ENCODE assay signal across 6 cellular contexts in genomic region chr2:205976934-205977659, GRCh38.
DNase-seq lines count a peak whose midpoint lies in the region; TF ChIP-seq lines count a peak whose summit lies in the region.
"Not testable (repeated sequence)": the region's sequence is repeated elsewhere in the genome, so short reads cannot be mapped to it uniquely, and the experiment has no call there.

No MANE protein-coding gene starts in this region.

- not testable (repeated sequence) for H3K9me3 Mint-ChIP-seq in Calu3 (ENCODE audit: low read depth, unreplicated experiment)

- not testable (repeated sequence) for H3K27me3 Mint-ChIP-seq in Calu3 (ENCODE audit: unreplicated experiment)

- DNase-seq in Calu3; colonic mucosa; hepatocyte (ENCODE audit: low spot score); neuronal stem cell (ENCODE audit: low spot score); testis: not testable (repeated sequence)

- peaks cover 14% of the 10 kb centered on the region for H3K36me3 Mint-ChIP-seq in Calu3 (ENCODE audit: insufficient read depth, unreplicated experiment)

- not testable (repeated sequence) for H3K4ac ChIP-seq in neuronal stem cell (ENCODE audit: low read length)

- intact Hi-C loops in Calu3 (cut with micrococcal nuclease; ENCODE audit: unreplicated experiment); colonic mucosa (cut with DNase I); testis (cut with DNase I; ENCODE audit: low total_unique reads): not testable (repeated sequence)

- WGBS in hepatocyte (ENCODE audit: low lambda C conversion rate, missing lambda C conversion rate), result 96% methylated on average over 35 of the region's 39 CpGs
- no CpG with 5 or more reads among the region's 39 CpGs for WGBS in neuronal stem cell (ENCODE audit: extremely low coverage in 2 of 2, insufficient read length in 2 of 2, insufficient replicate concordance in 1 of 2), 2 donors
- WGBS in testis, 2 donors, result 54 to 81% methylated on average over 28 to 39 of the region's 39 CpGs

- not testable (repeated sequence) for H4K20me1 ChIP-seq in hepatocyte (ENCODE audit: insufficient read depth, poor library complexity, severe bottlenecking)

- H3K27me3 ChIP-seq in colonic mucosa; hepatocyte; neuronal stem cell (ENCODE audit: control insufficient read depth in 3 of 3, insufficient read depth in 3 of 3, low read depth in 1 of 3, low read length in 3 of 3); testis: not testable (repeated sequence)

- not testable (repeated sequence) for H3K9ac ChIP-seq in colonic mucosa (ENCODE audit: low read depth in 2 of 2, low read length in 2 of 2); neuronal stem cell (ENCODE audit: low read depth, low read length, poor library complexity)

- H2BK12ac ChIP-seq in neuronal stem cell (ENCODE audit: low read length), result not testable (repeated sequence)

- H3K9me2 ChIP-seq in hepatocyte (replicated peaks; ENCODE audit: insufficient read depth), result not testable (repeated sequence)

- BruUV-seq in Calu3 (replicated peaks; lab: Mats Ljungman, UMichigan), result not testable (repeated sequence)

- not testable (repeated sequence) for H2AFZ ChIP-seq in hepatocyte; neuronal stem cell (ENCODE audit: low read length)

- peak overlapping the region; percentile 93; the same call in 1 of the 2 replicates for H3K27ac ChIP-seq in VCaP
- H3K27ac ChIP-seq in colonic mucosa, result peak overlapping the region; percentile 90
- H3K27ac ChIP-seq in hepatocyte, result peak overlapping the region; percentile 92
- H3K27ac ChIP-seq in neuronal stem cell (replicated peaks; ENCODE audit: low read length); testis: not testable (repeated sequence)

- not testable (repeated sequence) for H3K9me3 ChIP-seq in colonic mucosa; hepatocyte (ENCODE audit: low read depth); neuronal stem cell (replicated peaks in 1 of 2; ENCODE audit: control insufficient read depth in 2 of 2, insufficient read depth in 1 of 2, low read depth in 1 of 2, low read length in 2 of 2); testis

- not testable (repeated sequence) for H3K4me3 ChIP-seq in colonic mucosa; hepatocyte; neuronal stem cell (ENCODE audit: low read length in 2 of 2)
- H3K4me3 ChIP-seq in testis, result peak overlapping the region; percentile 29 to 31

- H3K4me1 ChIP-seq in colonic mucosa; neuronal stem cell (ENCODE audit: control insufficient read depth in 2 of 2, insufficient read depth in 1 of 2, low read depth in 1 of 2, low read length in 2 of 2); testis: not testable (repeated sequence)
- peaks cover 26% of the 10 kb centered on the region for H3K4me1 ChIP-seq in hepatocyte (ENCODE audit: insufficient read depth)

- H3K36me3 ChIP-seq in colonic mucosa; hepatocyte (replicated peaks; ENCODE audit: insufficient read depth, low read depth); neuronal stem cell (replicated peaks in 1 of 2; ENCODE audit: control insufficient read depth in 2 of 2, insufficient read depth in 2 of 2, low read length in 2 of 2); testis (ENCODE audit: low read depth, missing control alignments): not testable (repeated sequence)

- TF ChIP-seq CTCF in Calu3 (IDR thresholded peaks at IDR 0.05; ENCODE audit: unreplicated experiment); VCaP (conservative IDR thresholded peaks at IDR 0.05); colonic mucosa (IDR thresholded peaks at IDR 0.05); hepatocyte (IDR thresholded peaks at IDR 0.05; ENCODE audit: poor library complexity); testis (IDR thresholded peaks at IDR 0.05): not testable (repeated sequence)

- not testable (repeated sequence) for H3K4me3 Mint-ChIP-seq in Calu3 (ENCODE audit: low read depth, unreplicated experiment)

- H2BK120ac ChIP-seq in neuronal stem cell (ENCODE audit: low read depth, low read length), result not testable (repeated sequence)

- not testable (repeated sequence) for H2AK5ac ChIP-seq in neuronal stem cell (ENCODE audit: low read depth, low read length)

- peak overlapping the region; percentile 80 for H3K23ac ChIP-seq in neuronal stem cell (ENCODE audit: low read depth, low read length, poor library complexity)

- TF ChIP-seq POLR2A in testis (IDR thresholded peaks at IDR 0.05), result not testable (repeated sequence)

- H4K8ac ChIP-seq in neuronal stem cell (ENCODE audit: low read depth, low read length), result not testable (repeated sequence)

- H3K79me2 ChIP-seq in hepatocyte, result not testable (repeated sequence)

- peaks cover 29% of the 10 kb centered on the region for H3K4me1 Mint-ChIP-seq in Calu3 (ENCODE audit: low read depth, unreplicated experiment)

- not testable (repeated sequence) for H2BK15ac ChIP-seq in neuronal stem cell (ENCODE audit: low read length)

- H2BK5ac ChIP-seq in neuronal stem cell (ENCODE audit: low read length), result not testable (repeated sequence)

- not testable (repeated sequence) for H3K4me2 ChIP-seq in hepatocyte; neuronal stem cell (ENCODE audit: insufficient read depth, low read length, poor library complexity, severe bottlenecking)

- not testable (repeated sequence) for H3K79me1 ChIP-seq in neuronal stem cell (ENCODE audit: low read depth, low read length)

- not testable (repeated sequence) for H4K91ac ChIP-seq in neuronal stem cell (ENCODE audit: low read depth, low read length, poor library complexity)

- H3K18ac ChIP-seq in neuronal stem cell (ENCODE audit: low read length), result peak overlapping the region; percentile 52

- not testable (repeated sequence) for H3K14ac ChIP-seq in neuronal stem cell (ENCODE audit: low read length)

- CTCF ChIA-PET in Calu3 (lab: Charles Lee), result not testable (repeated sequence)

- peak overlapping the region; percentile 87 for H3K27ac Mint-ChIP-seq in Calu3 (ENCODE audit: unreplicated experiment)
